Comparison of ENCODE assay signal across 15 cellular contexts in the genomic region with DNA sequence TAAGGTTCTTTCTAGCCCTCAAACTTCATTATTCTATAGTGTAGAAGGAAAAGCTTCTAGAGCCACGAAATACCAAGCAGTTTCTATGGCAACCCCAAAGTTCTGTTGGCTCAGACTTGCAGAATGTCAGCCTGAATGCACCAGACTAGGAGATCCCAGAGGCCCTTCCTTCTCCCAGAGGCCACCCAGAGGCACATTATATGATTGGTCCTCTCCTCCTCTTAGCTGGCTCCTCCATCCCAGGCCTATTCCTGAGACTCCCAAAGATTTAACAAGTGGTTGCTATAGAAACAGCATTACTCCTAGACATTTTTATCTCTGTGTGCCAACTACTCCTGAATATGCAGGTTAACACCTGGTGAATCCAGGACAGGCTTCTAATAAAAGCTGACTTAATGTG.
A peak's percentile ranks its signal among the peaks of the same experiment; 100 is the strongest.
DNase-seq lines count a peak whose midpoint lies in the region; ATAC-seq and TF ChIP-seq lines count a peak whose summit lies in the region.
"Had no signal": no experiment of that assay in that cellular context is flagged by ENCODE, and none has a peak within 500 bp of the region (broad histone marks: within the 10 kb centered on the region; RNA-seq: fewer than 3 reads in every experiment).

No MANE protein-coding gene starts in this region.

- no peaks in the 10 kb centered on the region for H3K27me3 Mint-ChIP-seq in T-helper 17 cell
- H3K27me3 Mint-ChIP-seq: CD4-positive, CD25-positive, alpha-beta regulatory T cell had no signal

- intact Hi-C loops in esophagus muscularis mucosa (cut with DNase I), result no loop called here

- no peaks in the 10 kb centered on the region for H3K36me3 ChIP-seq in esophagus muscularis mucosa
- H3K36me3 ChIP-seq: BLaER1 treated with 17β-estradiol and CSF1 and Interleukin-3, amounts not matched to agents 10 nM and 100 nM had no signal

- H3K9me3 ChIP-seq in esophagus muscularis mucosa (no peaks in the 10 kb centered on the region), T-helper 17 cell (ENCODE audit: control insufficient read depth, low read length, poor library complexity, severe bottlenecking) (no peaks in the 10 kb centered on the region)

- H3K4me1 ChIP-seq in esophagus muscularis mucosa, result no peaks in the 10 kb centered on the region
- H3K4me1 ChIP-seq: BLaER1 treated with 17β-estradiol and CSF1 and Interleukin-3, amounts not matched to agents 10 nM and 100 nM had no signal

- peak; percentile 4 for DNase-seq in NCI-H1105 treated with DMSO at 0.1 percent for 48 hours (lab: John Stamatoyannopoulos, UW)
- no peak for DNase-seq in NCI-H1105 (lab: John Stamatoyannopoulos, UW)
- DNase-seq in NCI-H524 treated with DMSO at 0.1 percent for 48 hours (lab: John Stamatoyannopoulos, UW), result peak; percentile 82
- peak; percentile 39 for DNase-seq in esophagus muscularis mucosa (ENCODE audit: extremely low spot score)
- peak; percentile 58 for DNase-seq in putamen (ENCODE audit: low spot score)
- no peak for DNase-seq in T-helper 17 cell
- DNase-seq in NCI-H1048 (lab: John Stamatoyannopoulos, UW), result no peak
- DNase-seq: 8988T; AML-193; CD4-positive, CD25-positive, alpha-beta regulatory T cell; DMS79; H7 had no signal

- TF ChIP-seq EP300 in esophagus muscularis mucosa (IDR thresholded peaks at IDR 0.05), result no peak

- no peaks in the 10 kb centered on the region for H3K36me3 Mint-ChIP-seq in T-helper 17 cell (ENCODE audit: low read depth)
- H3K36me3 Mint-ChIP-seq: CD4-positive, CD25-positive, alpha-beta regulatory T cell had no signal

- no peak for TF ChIP-seq CTCF in esophagus muscularis mucosa (IDR thresholded peaks at IDR 0.05)

- 67% methylated on average over 1 of the region's 1 CpG for WGBS in esophagus muscularis mucosa

- H3K27me3 ChIP-seq in esophagus muscularis mucosa, result no peaks in the 10 kb centered on the region
- H3K27me3 ChIP-seq: BLaER1 treated with 17β-estradiol and CSF1 and Interleukin-3, amounts not matched to agents 10 nM and 100 nM had no signal

- no peak overlapping the region for H3K27ac ChIP-seq in esophagus muscularis mucosa (replicated peaks in 1 of 4)
- H3K27ac ChIP-seq: BLaER1 treated with 17β-estradiol and CSF1 and Interleukin-3, amounts not matched to agents 10 nM and 100 nM had no signal

- ATAC-seq in T-helper 17 cell, result no peak
- ATAC-seq: GM12878, GM23338 had no signal

- H3K4me3 ChIP-seq in esophagus muscularis mucosa, result no peak overlapping the region
- H3K4me3 ChIP-seq: BLaER1 treated with 17β-estradiol and CSF1 and Interleukin-3, amounts not matched to agents 10 nM and 100 nM; GM12878; GM23338 had no signal

- no peak overlapping the region for H3K27ac Mint-ChIP-seq in T-helper 17 cell
- H3K27ac Mint-ChIP-seq: CD4-positive, CD25-positive, alpha-beta regulatory T cell; GM23338 had no signal

- no peak for TF ChIP-seq POLR2A in esophagus muscularis mucosa (IDR thresholded peaks at IDR 0.05; ENCODE audit: low read depth)

- H3K4me3 Mint-ChIP-seq in T-helper 17 cell, result no peak overlapping the region
- H3K4me3 Mint-ChIP-seq: CD4-positive, CD25-positive, alpha-beta regulatory T cell; GM23338 had no signal

- H3K4me1 Mint-ChIP-seq in T-helper 17 cell, result no peaks in the 10 kb centered on the region
- H3K4me1 Mint-ChIP-seq: CD4-positive, CD25-positive, alpha-beta regulatory T cell; GM23338 had no signal

Comparison
In these comparisons a context has a peak if more than half of its experiments do, and no peak if none do; other contexts are left out.
1. DNase-seq: peak in NCI-H1105 treated with DMSO at 0.1 percent for 48 hours (single experiment), NCI-H524 treated with DMSO at 0.1 percent for 48 hours (single experiment), esophagus muscularis mucosa (single experiment) and putamen (single experiment); none in NCI-H1105 (single experiment), T-helper 17 cell (0 of 3) and NCI-H1048 (single experiment).